In genomic region chr5:177494356-177495195, GRCh38 we compare ENCODE assay signal across 8 cellular contexts. TPM values are rescaled to one million over a fixed set of nuclear protein-coding genes. Genes with fewer than 3 reads are reported as not detected.
DNase-seq lines count a peak whose midpoint lies in the region; ATAC-seq and TF ChIP-seq lines count a peak whose summit lies in the region.

No MANE protein-coding gene starts in this region.

- peak overlapping the region; percentile 99 for H3K9ac ChIP-seq in HUES64 (ENCODE audit: low read depth, low read length)
- H3K9ac ChIP-seq in trophoblast cell (ENCODE audit: low read length), result peak overlapping the region; percentile 46

- peak overlapping the region; percentile 28 for H3K4me3 Mint-ChIP-seq in activated B cell treated with CpG ODN at 0.5 μM for 24 hours

- H4K12ac ChIP-seq in trophoblast cell (ENCODE audit: low read depth, low read length), result peak overlapping the region; percentile 61

- no peak overlapping the region for H3K23ac ChIP-seq in trophoblast cell (ENCODE audit: low read length)

- WGBS in HUES64, result 63% methylated on average over 11 of the region's 11 CpGs
- no CpG with 5 or more reads among the region's 11 CpGs for WGBS in trophoblast cell (ENCODE audit: extremely low coverage, insufficient coverage, insufficient read length)

- peaks cover 6% of the 10 kb centered on the region for H3K36me3 Mint-ChIP-seq in activated B cell treated with CpG ODN at 0.5 μM for 24 hours (ENCODE audit: low read depth)

- intact Hi-C loops in activated B cell treated with CpG ODN at 0.5 μM for 24 hours (cut with micrococcal nuclease), result no loop called here

- POLR2A ChIA-PET in activated B cell treated with CpG ODN at 0.5 μM for 24 hours (lab: Charles Lee), result interaction anchor here (1.2 to 7.7 kb wide), 2 partner anchors 14 to 97 kb away, joined by 3 to 96 read pairs; partner anchors contain the start of genes DOK3 and TMED9

- H2BK5ac ChIP-seq in trophoblast cell (ENCODE audit: low read depth, low read length, poor library complexity), result peak overlapping the region; percentile 96

- H3K36me3 ChIP-seq in HUES64 (ENCODE audit: insufficient read depth, low read length), result peaks cover 49% of the 10 kb centered on the region
- H3K36me3 ChIP-seq in trophoblast cell (ENCODE audit: control insufficient read depth in 1 of 2, insufficient read depth in 2 of 2, low read length in 2 of 2), result peaks cover 57 to 59% of the 10 kb centered on the region in 2 experiments

- peak overlapping the region; percentile 90 for H3K4ac ChIP-seq in trophoblast cell (ENCODE audit: low read depth, low read length)

- CTCF ChIA-PET in activated B cell treated with CpG ODN at 0.5 μM for 24 hours (lab: Charles Lee), result interaction anchor here (1.0 to 1.8 kb wide), 5 partner anchors 15 to 105 kb away, joined by 3 to 8 read pairs (median 4); partner anchors contain the start of gene DOK3

- H3K4me1 ChIP-seq in HUES64 (ENCODE audit: insufficient read depth, low read length) (peaks cover 30% of the 10 kb centered on the region), trophoblast cell (ENCODE audit: control insufficient read depth in 1 of 2, insufficient read depth in 2 of 2, low read length in 2 of 2) (peaks cover 42 to 56% of the 10 kb centered on the region in 2 experiments)

- H3K4me1 Mint-ChIP-seq in activated B cell treated with CpG ODN at 0.5 μM for 24 hours, result peaks cover 54% of the 10 kb centered on the region

- peak overlapping the region; percentile 90 for H4K91ac ChIP-seq in trophoblast cell (ENCODE audit: low read depth, low read length)

- H3K27ac ChIP-seq in HUES64 (ENCODE audit: low read depth, low read length) (peak overlapping the region; percentile 100), trophoblast cell (ENCODE audit: low read depth, low read length) (peak overlapping the region; percentile 97)

- H3K27me3 ChIP-seq in HUES64 (ENCODE audit: insufficient read depth, low read length), result peaks cover 17% of the 10 kb centered on the region
- no peaks in the 10 kb centered on the region for H3K27me3 ChIP-seq in trophoblast cell (ENCODE audit: insufficient read depth, low read length)

- H4K8ac ChIP-seq in trophoblast cell (ENCODE audit: low read depth, low read length), result peak overlapping the region; percentile 86

- H3K4me3 ChIP-seq in HUES64 (ENCODE audit: low read length) (peak overlapping the region; percentile 79; the same call in 1 of the 2 replicates), trophoblast cell (ENCODE audit: low read depth, low read length) (no peak overlapping the region)

- peak overlapping the region; percentile 77 for H3K27ac Mint-ChIP-seq in activated B cell treated with CpG ODN at 0.5 μM for 24 hours

- H3K79me2 ChIP-seq in trophoblast cell (ENCODE audit: control insufficient read depth, insufficient read depth, low read length, poor library complexity), result peaks cover 21% of the 10 kb centered on the region

- no peaks in the 10 kb centered on the region for H3K9me3 Mint-ChIP-seq in activated B cell treated with CpG ODN at 0.5 μM for 24 hours

- H3K18ac ChIP-seq in trophoblast cell (ENCODE audit: low read length), result peak overlapping the region; percentile 91

- H2BK12ac ChIP-seq in trophoblast cell (ENCODE audit: low read length), result peak overlapping the region; percentile 55

- peak overlapping the region; percentile 78 for H2BK120ac ChIP-seq in trophoblast cell (ENCODE audit: insufficient read depth, low read length, poor library complexity)

- H2AK5ac ChIP-seq in trophoblast cell (ENCODE audit: low read length), result peak overlapping the region; percentile 88

- peak overlapping the region; percentile 75 for H3K4me2 ChIP-seq in trophoblast cell (ENCODE audit: low read length)

- H3K14ac ChIP-seq in trophoblast cell (ENCODE audit: low read length), result peak overlapping the region; percentile 94

- peaks cover 44% of the 10 kb centered on the region for H3K79me1 ChIP-seq in trophoblast cell (ENCODE audit: low read length)

- H2AFZ ChIP-seq in trophoblast cell (ENCODE audit: insufficient read depth, low read length, poor library complexity), result peak overlapping the region; percentile 28

- peaks cover 2% of the 10 kb centered on the region for H3K27me3 Mint-ChIP-seq in activated B cell treated with CpG ODN at 0.5 μM for 24 hours

- DNase-seq in CD1c-positive myeloid dendritic cell (ENCODE audit: extremely low spot score) (peak; percentile 91), activated B cell treated with CpG ODN at 0.5 μM for 24 hours (peak; percentile 44), germinal center (ENCODE audit: low spot score) (peak; percentile 64), trophoblast cell (peak in 1 of 2 donors; percentile 31), globus pallidus (ENCODE audit: low spot score) (no peak), NCI-H1105 (lab: John Stamatoyannopoulos, UW) (no peak)

- peak; percentile 56 for ATAC-seq in activated B cell treated with CpG ODN at 0.5 μM for 24 hours (ENCODE audit: low read depth)
- ATAC-seq in GM21381 (IDR thresholded peaks at IDR 0.05; ENCODE audit: unreplicated experiment), result no peak

- no peak for TF ChIP-seq CTCF in activated B cell treated with CpG ODN at 0.5 μM for 24 hours (IDR thresholded peaks at IDR 0.05)

- no peaks in the 10 kb centered on the region for H3K9me3 ChIP-seq in HUES64 (ENCODE audit: insufficient read depth, low read depth, low read length)
- no peaks in the 10 kb centered on the region for H3K9me3 ChIP-seq in trophoblast cell (ENCODE audit: insufficient read depth, low read depth, low read length)

RNA-seq across cellular contexts. Expression of gene PDLIM7, which starts 2.8 kb away (rescaled TPM):
- polyA plus RNA-seq in HUES64 (2013, experiment 1 of 2), result 118 TPM
- 108 TPM for polyA plus RNA-seq in HUES64 (2013, experiment 2 of 2)
- total RNA-seq in activated B cell treated with CpG ODN at 0.5 μM for 24 hours, result 17.0 and 17.7 TPM in 2 replicates
- 220 and 227 TPM in 2 replicates for polyA plus RNA-seq in trophoblast cell (2013)

RNA-seq across cellular contexts. Expression of gene DOK3, which starts 15.1 kb away (rescaled TPM):
- 6.6 TPM for polyA plus RNA-seq in HUES64 (2013, experiment 1 of 2)
- 3.0 TPM for polyA plus RNA-seq in HUES64 (2013, experiment 2 of 2)
- 82.5 and 88.5 TPM in 2 replicates for total RNA-seq in activated B cell treated with CpG ODN at 0.5 μM for 24 hours
- polyA plus RNA-seq in trophoblast cell (2013), result 2.4 and 2.5 TPM in 2 replicates

RNA-seq across cellular contexts. Expression of gene DBN1, which starts 21.1 kb away (rescaled TPM):
- polyA plus RNA-seq in HUES64 (2013, experiment 1 of 2), result 252 TPM
- polyA plus RNA-seq in HUES64 (2013, experiment 2 of 2), result 228 TPM
- 2.0 and 3.9 TPM in 2 replicates for total RNA-seq in activated B cell treated with CpG ODN at 0.5 μM for 24 hours
- polyA plus RNA-seq in trophoblast cell (2013), result 206 and 211 TPM in 2 replicates

RNA-seq across cellular contexts. Expression of gene DDX41, which starts 22.2 kb away (rescaled TPM):
- 72.2 TPM for polyA plus RNA-seq in HUES64 (2013, experiment 1 of 2)
- 64.1 TPM for polyA plus RNA-seq in HUES64 (2013, experiment 2 of 2)
- 128 and 144 TPM in 2 replicates for total RNA-seq in activated B cell treated with CpG ODN at 0.5 μM for 24 hours
- polyA plus RNA-seq in trophoblast cell (2013), result 56.2 and 62.3 TPM in 2 replicates

RNA-seq across cellular contexts. Expression of gene PRR7, which starts 48.0 kb away (rescaled TPM):
- polyA plus RNA-seq in HUES64 (2013, experiment 1 of 2), result 5.5 TPM
- polyA plus RNA-seq in HUES64 (2013, experiment 2 of 2), result 7.7 TPM
- total RNA-seq in activated B cell treated with CpG ODN at 0.5 μM for 24 hours, result 2.4 and 3.2 TPM in 2 replicates
- polyA plus RNA-seq in trophoblast cell (2013), result 1.7 and 1.9 TPM in 2 replicates

Comparison
In these comparisons a context has a peak if more than half of its experiments do, and no peak if none do; other contexts are left out.
1. DNase-seq: peak in CD1c-positive myeloid dendritic cell (single experiment), activated B cell treated with CpG ODN at 0.5 μM for 24 hours (single experiment) and germinal center (single experiment); none in globus pallidus (single experiment) and NCI-H1105 (single experiment).